In genomic region chr17:15233022-15233805, GRCh38 we compare ENCODE assay signal across 9 cellular contexts. TPM values are rescaled to one million over a fixed set of nuclear protein-coding genes. Genes with fewer than 3 reads are reported as not detected.
A peak's percentile ranks its signal among the peaks of the same experiment; 100 is the strongest.
DNase-seq lines count a peak whose midpoint lies in the region; ATAC-seq and TF ChIP-seq lines count a peak whose summit lies in the region.
"Had no signal": no experiment of that assay in that cellular context is flagged by ENCODE, and none has a peak within 500 bp of the region (broad histone marks: within the 10 kb centered on the region; RNA-seq: fewer than 3 reads in every experiment).

No MANE protein-coding gene starts in this region.

- H3K79me2 ChIP-seq in PC-3 (ENCODE audit: low read length) (no peaks in the 10 kb centered on the region), smooth muscle cell (ENCODE audit: low read depth) (no peaks in the 10 kb centered on the region)

- no peak overlapping the region for H3K9ac ChIP-seq in PC-3 (ENCODE audit: low read length)
- no peak overlapping the region for H3K9ac ChIP-seq in smooth muscle cell (ENCODE audit: low read depth)
- H3K9ac ChIP-seq: KMS-11 had no signal

- no peaks in the 10 kb centered on the region for H3F3A ChIP-seq in PC-3 (ENCODE audit: low read length, unreplicated experiment)
- peaks cover 31% of the 10 kb centered on the region for H3F3A ChIP-seq in smooth muscle cell (ENCODE audit: low read depth)

- H4K20me1 ChIP-seq in PC-3 (ENCODE audit: low read length) = peaks cover 17% of the 10 kb centered on the region
- H4K20me1 ChIP-seq in smooth muscle cell (ENCODE audit: low read depth) = peaks cover 26% of the 10 kb centered on the region

- DNase-seq in SHP77 (lab: John Stamatoyannopoulos, UW) (peak; percentile 29 to 31), SHP77 treated with DMSO at 0.1 percent for 48 hours (lab: John Stamatoyannopoulos, UW) (no peak), PC-3 (peak; percentile 79), fibroblast of pulmonary artery (ENCODE audit: low read depth) (peak; percentile 48), smooth muscle cell (lab: John Stamatoyannopoulos, UW; ENCODE audit: unreplicated experiment) (no peak), testis (no peak), SK-N-DZ (ENCODE audit: low spot score) (no peak), activated gamma-delta T cell treated with Interleukin-2 at 50 U/mL for 16 hours (no peak)

- H3K27ac ChIP-seq in PC-3 (ENCODE audit: low read length) (no peak overlapping the region), smooth muscle cell (ENCODE audit: low read depth) (peak overlapping the region; percentile 16), testis (no peak overlapping the region)
- H3K27ac ChIP-seq: KMS-11 had no signal

- no peak overlapping the region for H3K4me2 ChIP-seq in PC-3 (ENCODE audit: low read length)
- no peak overlapping the region for H3K4me2 ChIP-seq in smooth muscle cell
- H3K4me2 ChIP-seq: KMS-11 had no signal

- peak; percentile 91 for TF ChIP-seq CTCF in PC-3 (conservative IDR thresholded peaks at IDR 0.05; ENCODE audit: low read depth, low read length)
- peak; percentile 50 for TF ChIP-seq CTCF in fibroblast of pulmonary artery (IDR thresholded peaks at IDR 0.05; ENCODE audit: low read length, missing control alignments)
- peak; percentile 26 for TF ChIP-seq CTCF in smooth muscle cell (IDR thresholded peaks at IDR 0.05; ENCODE audit: borderline replicate concordance, insufficient read depth, poor library complexity, severe bottlenecking)
- TF ChIP-seq CTCF in testis (IDR thresholded peaks at IDR 0.05) = no peak

- CTCF ChIA-PET in PC-3 (lab: Charles Lee) = interaction anchor here (1.1 kb wide), 1 partner anchor 14 kb away, joined by 3 read pairs; no protein-coding TSS in a partner anchor

- intact Hi-C loops in PC-3 (cut with micrococcal nuclease) = no loop called here
- intact Hi-C loops in testis (cut with DNase I; ENCODE audit: low total_unique reads) = no loop called here

- H3K9me2 ChIP-seq in PC-3 (replicated peaks; ENCODE audit: low read length) = no peaks in the 10 kb centered on the region

- POLR2A ChIA-PET in PC-3 (lab: Charles Lee; ENCODE audit: unreplicated experiment) = no interaction called here

- H3K4me1 ChIP-seq in PC-3 (ENCODE audit: insufficient read depth, low read length) = peaks cover 5% of the 10 kb centered on the region
- H3K4me1 ChIP-seq in smooth muscle cell (ENCODE audit: low read depth) = peaks cover 7% of the 10 kb centered on the region
- H3K4me1 ChIP-seq in testis = peaks cover 12% of the 10 kb centered on the region

- H2AFZ ChIP-seq in PC-3 (ENCODE audit: low read length) (no peak overlapping the region), smooth muscle cell (ENCODE audit: low read depth) (no peak overlapping the region)

- WGBS in smooth muscle cell (ENCODE audit: low lambda C conversion rate) = 82% methylated on average over 4 of the region's 4 CpGs
- WGBS in testis, 2 donors = 66 to 68% methylated on average over 4 of the region's 4 CpGs

- no TSS peak for BruUV-seq in PC-3 (replicated peaks; lab: Mats Ljungman, UMichigan)

- H3K27me3 ChIP-seq in PC-3 (ENCODE audit: low read length) (no peaks in the 10 kb centered on the region), smooth muscle cell (ENCODE audit: low read depth) (no peaks in the 10 kb centered on the region), testis (no peaks in the 10 kb centered on the region)

- H3K36me3 ChIP-seq in PC-3 (ENCODE audit: low read depth, low read length) (peaks cover 38% of the 10 kb centered on the region), smooth muscle cell (ENCODE audit: low read depth) (no peaks in the 10 kb centered on the region), testis (ENCODE audit: low read depth, missing control alignments) (no peaks in the 10 kb centered on the region)

- peak; percentile 86 for ATAC-seq in PC-3

- no peak for TF ChIP-seq POLR2A in testis (IDR thresholded peaks at IDR 0.05)

- H3K9me3 ChIP-seq in PC-3 (ENCODE audit: low read length) (no peaks in the 10 kb centered on the region), smooth muscle cell (replicated peaks; ENCODE audit: low read depth) (no peaks in the 10 kb centered on the region), testis (no peaks in the 10 kb centered on the region)

- no peak overlapping the region for H3K4me3 ChIP-seq in PC-3 (ENCODE audit: low read length)
- H3K4me3 ChIP-seq in fibroblast of pulmonary artery (replicated peaks; ENCODE audit: low read depth, low read length) = no peak overlapping the region
- H3K4me3 ChIP-seq in smooth muscle cell = no peak overlapping the region
- H3K4me3 ChIP-seq in testis = no peak overlapping the region

RNA-seq across cellular contexts. Expression of gene PMP22, which starts 31.9 kb away (rescaled TPM):
- 51.0 and 51.1 TPM in 2 replicates for total RNA-seq in PC-3 (2014; rRNA removed)
- total RNA-seq in smooth muscle cell = 39.6 and 51.5 TPM in 2 replicates
- polyA plus RNA-seq in smooth muscle cell = 59.9 and 69.5 TPM in 2 replicates
- total RNA-seq in testis = 10 to 100 TPM; 31.1 to 49.2 TPM
- polyA plus RNA-seq in testis (ENCODE audit: insufficient read depth, low read depth, low replicate concordance) = 70.0 TPM
- polyA plus RNA-seq in SK-N-DZ (2014; cell fraction: cytosol; rRNA removed) = 1.2 and 2.7 TPM in 2 replicates
- 0.21 and 1.0 TPM in 2 replicates for polyA plus RNA-seq in SK-N-DZ (2014; cell fraction: nucleus; rRNA removed)

Comparison
In these comparisons a context has a peak if more than half of its experiments do, and no peak if none do; other contexts are left out.
1. DNase-seq: peak in SHP77 (2 of 2), PC-3 (single experiment) and fibroblast of pulmonary artery (single experiment); none in SHP77 treated with DMSO at 0.1 percent for 48 hours (single experiment), smooth muscle cell (single experiment), testis (single experiment), SK-N-DZ (single experiment) and activated gamma-delta T cell treated with Interleukin-2 at 50 U/mL for 16 hours (single experiment).
2. CTCF ChIP-seq: peak in PC-3 (single experiment), fibroblast of pulmonary artery (single experiment) and smooth muscle cell (single experiment); none in testis (0 of 3).